15 cellular contexts compared by ENCODE assay signal in genomic region chr7:110317699-110318265, GRCh38.
A peak's percentile ranks its signal among the peaks of the same experiment; 100 is the strongest.
DNase-seq lines count a peak whose midpoint lies in the region; FAIRE-seq and TF ChIP-seq lines count a peak whose summit lies in the region.
"Had no signal": no experiment of that assay in that cellular context is flagged by ENCODE, and none has a peak within 500 bp of the region (broad histone marks: within the 10 kb centered on the region; RNA-seq: fewer than 3 reads in every experiment).

No MANE protein-coding gene starts in this region.

- POLR2A ChIA-PET in A673 (lab: Charles Lee; ENCODE audit: low non-redundant PET) = no interaction called here

- H3K36me3 ChIP-seq in A673 (ENCODE audit: insufficient read depth, low read length, poor library complexity, severe bottlenecking) = no peaks in the 10 kb centered on the region
- H3K36me3 ChIP-seq in HUES48 (ENCODE audit: control insufficient read depth, insufficient read depth, low read length) = no peaks in the 10 kb centered on the region
- H3K36me3 ChIP-seq in astrocyte (ENCODE audit: insufficient read depth, low read length) = no peaks in the 10 kb centered on the region
- no peaks in the 10 kb centered on the region for H3K36me3 ChIP-seq in adrenal gland (replicated peaks in 1 of 2)
- H3K36me3 ChIP-seq: heart right ventricle, ovary had no signal

- intact Hi-C loops in A673 (cut with micrococcal nuclease; ENCODE audit: unreplicated experiment) (no loop called here), adrenal gland (cut with DNase I) (no loop called here)

- H4K20me1 ChIP-seq in astrocyte (ENCODE audit: insufficient read depth, low read length) = no peaks in the 10 kb centered on the region

- peaks cover 13% of the 10 kb centered on the region for H3K4me1 Mint-ChIP-seq in astrocyte (ENCODE audit: low read depth, unreplicated experiment)
- H3K4me1 Mint-ChIP-seq: memory B cell had no signal

- no peak for FAIRE-seq in astrocyte (lab: Jason Lieb, UNC)

- peaks cover 2% of the 10 kb centered on the region for H3K36me3 Mint-ChIP-seq in astrocyte (ENCODE audit: low read depth, unreplicated experiment)
- H3K36me3 Mint-ChIP-seq: activated naive CD8-positive, alpha-beta T cell treated with anti-CD3 and anti-CD28 coated beads, Interleukin-2, amount 10 ng/mL, durations not matched to agents 7 days and 5 days; memory B cell had no signal

- CTCF ChIA-PET in A673 (lab: Charles Lee) = no interaction called here

- no peak overlapping the region for H3K27ac ChIP-seq in A673 (ENCODE audit: low read depth, low read length, poor library complexity, severe bottlenecking)
- H3K27ac ChIP-seq in HUES48 (ENCODE audit: low read depth, low read length) = peak overlapping the region; percentile 64
- no peak overlapping the region for H3K27ac ChIP-seq in astrocyte (ENCODE audit: low read depth, low read length)
- no peak overlapping the region for H3K27ac ChIP-seq in adrenal gland
- H3K27ac ChIP-seq: heart right ventricle, ovary had no signal

- H3K27me3 ChIP-seq in A673 (replicated peaks; ENCODE audit: insufficient read depth, low read depth, low read length, poor library complexity) = no peaks in the 10 kb centered on the region
- H3K27me3 ChIP-seq in HUES48 (ENCODE audit: control insufficient read depth, insufficient read depth, low read length) = no peaks in the 10 kb centered on the region
- no peaks in the 10 kb centered on the region for H3K27me3 ChIP-seq in astrocyte (ENCODE audit: insufficient read depth, low read length)
- H3K27me3 ChIP-seq in adrenal gland = no peaks in the 10 kb centered on the region
- H3K27me3 ChIP-seq: heart right ventricle, ovary had no signal

- TF ChIP-seq POLR2A in adrenal gland (IDR thresholded peaks at IDR 0.05) = no peak

- TF ChIP-seq CTCF in A673 (conservative IDR thresholded peaks at IDR 0.05; ENCODE audit: low read depth, low read length) (no peak), astrocyte (IDR thresholded peaks at IDR 0.05; ENCODE audit: insufficient read depth, low read depth, low read length) (no peak), adrenal gland (IDR thresholded peaks at IDR 0.05) (no peak)

- no peaks in the 10 kb centered on the region for H3K79me2 ChIP-seq in astrocyte (ENCODE audit: insufficient read depth, low read length)

- H3K4me1 ChIP-seq in A673 (ENCODE audit: insufficient read depth, low read length, poor library complexity, severe bottlenecking) (no peaks in the 10 kb centered on the region), HUES48 (ENCODE audit: control insufficient read depth, insufficient read depth, low read length) (peaks cover 6% of the 10 kb centered on the region; the same call in 1 of the 2 replicates), astrocyte (ENCODE audit: insufficient read depth, low read length) (peaks cover 3% of the 10 kb centered on the region), adrenal gland (replicated peaks in 1 of 2) (no peaks in the 10 kb centered on the region)
- H3K4me1 ChIP-seq: heart right ventricle had no signal

- DNase-seq in A673 (ENCODE audit: low spot score) (peak; percentile 26), astrocyte (ENCODE audit: low read depth) (peak; percentile 34), kidney tubule cell (ENCODE audit: low spot score) (peak; percentile 58), NCI-H774 (lab: John Stamatoyannopoulos, UW) (no peak), adrenal gland (no peak)
- no peak for DNase-seq in central memory CD4-positive, alpha-beta T cell
- DNase-seq in activated T-cell treated with anti-CD3 and anti-CD28 coated beads, Interleukin-2, amount 50 U/mL, for 1 hour = no peak
- DNase-seq: activated naive CD8-positive, alpha-beta T cell treated with anti-CD3 and anti-CD28 coated beads, Interleukin-2, amount 10 ng/mL, durations not matched to agents 7 days and 5 days; effector memory CD4-positive, alpha-beta T cell; heart right ventricle; NCI-H2107; ovary; stimulated activated CD4-positive, alpha-beta T cell treated with anti-CD3 and anti-CD28 coated beads, Interleukin-2, amount 100 ng/mL, for 24 hours had no signal

- H2AFZ ChIP-seq in astrocyte (ENCODE audit: low read depth, low read length) = no peak overlapping the region

- no peak overlapping the region for H3K4me3 Mint-ChIP-seq in astrocyte (ENCODE audit: unreplicated experiment)
- H3K4me3 Mint-ChIP-seq: activated naive CD8-positive, alpha-beta T cell treated with anti-CD3 and anti-CD28 coated beads, Interleukin-2, amount 10 ng/mL, durations not matched to agents 7 days and 5 days; memory B cell had no signal

- H3K9me3 Mint-ChIP-seq in astrocyte (ENCODE audit: unreplicated experiment) = peaks cover 19% of the 10 kb centered on the region

- H3K4me3 ChIP-seq in A673 (ENCODE audit: low read depth, low read length, poor library complexity, severe bottlenecking) (no peak overlapping the region), HUES48 (ENCODE audit: low read depth, low read length) (no peak overlapping the region), astrocyte (ENCODE audit: insufficient read depth, low read depth, low read length) (no peak overlapping the region), adrenal gland (no peak overlapping the region)
- H3K4me3 ChIP-seq: heart right ventricle, ovary had no signal

- no peak overlapping the region for H3K9ac ChIP-seq in HUES48 (ENCODE audit: low read depth, low read length)
- no peak overlapping the region for H3K9ac ChIP-seq in astrocyte (ENCODE audit: low read length)

- H3K27ac Mint-ChIP-seq in astrocyte (ENCODE audit: unreplicated experiment) = peak overlapping the region; percentile 13
- H3K27ac Mint-ChIP-seq: activated naive CD8-positive, alpha-beta T cell treated with anti-CD3 and anti-CD28 coated beads, Interleukin-2, amount 10 ng/mL, durations not matched to agents 7 days and 5 days; memory B cell had no signal

- 63 to 70% (median 66%) methylated on average over 2 of the region's 2 CpGs for WGBS in adrenal gland, 4 donors

- no TSS peak for BruUV-seq in A673 (replicated peaks; lab: Mats Ljungman, UMichigan)

- H3K4me2 ChIP-seq in astrocyte (ENCODE audit: low read length) = peak overlapping the region; percentile 16

- H3K27me3 Mint-ChIP-seq in astrocyte (ENCODE audit: low read depth, unreplicated experiment) = no peaks in the 10 kb centered on the region
- H3K27me3 Mint-ChIP-seq: activated naive CD8-positive, alpha-beta T cell treated with anti-CD3 and anti-CD28 coated beads, Interleukin-2, amount 10 ng/mL, durations not matched to agents 7 days and 5 days; memory B cell had no signal

- peaks cover 4% of the 10 kb centered on the region for H3K9me3 ChIP-seq in A673 (ENCODE audit: low read depth, low read length, poor library complexity, severe bottlenecking)
- H3K9me3 ChIP-seq in HUES48 (ENCODE audit: control insufficient read depth, insufficient read depth, low read length) = peaks cover 11% of the 10 kb centered on the region
- H3K9me3 ChIP-seq in astrocyte (ENCODE audit: insufficient read depth, low read depth, low read length) = no peaks in the 10 kb centered on the region
- H3K9me3 ChIP-seq in adrenal gland (replicated peaks in 1 of 3) = no peaks in the 10 kb centered on the region
- H3K9me3 ChIP-seq: ovary had no signal

Comparison
In these comparisons a context has a peak if more than half of its experiments do, and no peak if none do; other contexts are left out.
1. DNase-seq: peak in A673 (single experiment), astrocyte (single experiment) and kidney tubule cell (single experiment); none in central memory CD4-positive, alpha-beta T cell (single experiment), NCI-H774 (single experiment), adrenal gland (0 of 7) and activated T-cell treated with anti-CD3 and anti-CD28 coated beads, Interleukin-2, amount 50 U/mL, for 1 hour (single experiment).